15 cellular contexts compared by ENCODE assay signal in the genomic region with DNA sequence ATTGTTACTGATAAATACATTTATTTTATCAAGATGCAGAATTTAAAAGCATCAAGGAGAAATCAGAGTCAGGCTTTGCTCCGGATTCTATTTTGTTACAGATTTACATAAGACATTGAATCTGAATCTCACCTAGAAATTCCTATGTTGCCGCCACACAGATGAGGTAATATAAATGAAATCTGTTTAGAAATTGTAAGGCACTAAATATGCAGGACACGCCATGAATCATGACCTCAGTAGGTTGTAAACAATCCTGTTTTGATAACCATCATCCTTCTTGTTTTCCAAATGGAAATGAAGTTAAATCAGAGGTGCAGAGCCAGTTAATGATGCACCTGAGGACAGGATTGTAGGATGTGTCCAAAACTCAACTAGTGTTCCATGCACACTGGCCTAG.
DNase-seq lines count a peak whose midpoint lies in the region; ATAC-seq, FAIRE-seq and TF ChIP-seq lines count a peak whose summit lies in the region.
"Had no signal": no experiment of that assay in that cellular context is flagged by ENCODE, and none has a peak within 500 bp of the region (broad histone marks: within the 10 kb centered on the region; RNA-seq: fewer than 3 reads in every experiment).

No MANE protein-coding gene starts in this region.

- H3K4me2 ChIP-seq in IMR-90 (ENCODE audit: low read depth, low read length), result no peak overlapping the region
- H3K4me2 ChIP-seq: BLaER1 treated with 17β-estradiol and CSF1 and Interleukin-3, amounts not matched to agents 10 nM and 100 nM had no signal

- H3K27ac ChIP-seq in IMR-90 (ENCODE audit: insufficient read depth, low read length), result no peak overlapping the region
- H3K27ac ChIP-seq: BLaER1 treated with 17β-estradiol and CSF1 and Interleukin-3, amounts not matched to agents 10 nM and 100 nM had no signal

- H3K23ac ChIP-seq in IMR-90 (ENCODE audit: low read depth, low read length), result peak overlapping the region; percentile 78; the same call in 1 of the 2 replicates

- no peak overlapping the region for H2BK120ac ChIP-seq in IMR-90 (ENCODE audit: low read depth, low read length)

- peaks cover 0 to 16% of the 10 kb centered on the region in 2 experiments; a peak in 3 of 4 replicates for H3K79me1 ChIP-seq in IMR-90 (ENCODE audit: low read depth in 1 of 2, low read length in 2 of 2)

- no peak overlapping the region for H3K9ac ChIP-seq in IMR-90 (ENCODE audit: low read depth, low read length)
- H3K9ac ChIP-seq: BLaER1 treated with 17β-estradiol and CSF1 and Interleukin-3, amounts not matched to agents 10 nM and 100 nM had no signal

- no peak for TF ChIP-seq RAD21 in IMR-90 (IDR thresholded peaks at IDR 0.05; ENCODE audit: low read length)

- peaks cover 4% of the 10 kb centered on the region; the same call in 1 of the 2 replicates for H3K4me1 ChIP-seq in IMR-90 (ENCODE audit: control insufficient read depth, insufficient read depth, low read length)
- H3K4me1 ChIP-seq: HAP-1 had no signal

- no peaks in the 10 kb centered on the region for H3K36me3 ChIP-seq in IMR-90 (ENCODE audit: control insufficient read depth, insufficient read depth, low read length)
- H3K36me3 ChIP-seq: BLaER1 treated with 17β-estradiol and CSF1 and Interleukin-3, amounts not matched to agents 10 nM and 100 nM; HAP-1 had no signal

- no peaks in the 10 kb centered on the region for H3K27me3 ChIP-seq in IMR-90 (ENCODE audit: control insufficient read depth, insufficient read depth, low read length)

- no peak overlapping the region for H2AK9ac ChIP-seq in IMR-90 (replicated peaks; ENCODE audit: low read depth, low read length, poor library complexity)

- H4K20me1 ChIP-seq in IMR-90 (ENCODE audit: insufficient read depth, low read length), result no peaks in the 10 kb centered on the region; the same call in 1 of the 2 replicates
- H4K20me1 ChIP-seq: BLaER1 treated with 17β-estradiol and CSF1 and Interleukin-3, amounts not matched to agents 10 nM and 100 nM had no signal

- peak; percentile 11 for DNase-seq in EL
- peak; percentile 16 for DNase-seq in IMR-90
- DNase-seq in astrocyte of the hippocampus (ENCODE audit: low read depth, low spot score), result peak; percentile 8
- no peak for DNase-seq in urothelium cell line (ENCODE audit: low spot score)
- DNase-seq in iPS-NIHi11 (ENCODE audit: low spot score), result no peak
- no peak for DNase-seq in SK-N-DZ (ENCODE audit: low spot score)
- DNase-seq in NCI-H82 (lab: John Stamatoyannopoulos, UW), result no peak
- DNase-seq: 8988T; Calu3; CD8-positive, alpha-beta T cell; GF-D8 had no signal

- no peak overlapping the region for H2BK5ac ChIP-seq in IMR-90 (ENCODE audit: low read depth, low read length, poor library complexity, severe bottlenecking)

- H3K4ac ChIP-seq in IMR-90 (ENCODE audit: low read depth, low read length), result no peak overlapping the region

- no peak overlapping the region for H4K91ac ChIP-seq in IMR-90 (ENCODE audit: insufficient read depth, low read depth, low read length)

- H3K56ac ChIP-seq in IMR-90 (ENCODE audit: extremely low read depth, insufficient read depth, low read length), result no peak overlapping the region

- no peak for ATAC-seq in IMR-90 (ENCODE audit: low read depth)
- ATAC-seq: CD8-positive, alpha-beta T cell had no signal

- BruUV-seq in IMR-90 (replicated peaks; lab: Mats Ljungman, UMichigan), result no TSS peak

- H3K4me3 ChIP-seq in IMR-90 (ENCODE audit: insufficient read depth, low read depth, low read length), result no peak overlapping the region
- H3K4me3 ChIP-seq: BLaER1 treated with 17β-estradiol and CSF1 and Interleukin-3, amounts not matched to agents 10 nM and 100 nM; HAP-1 had no signal

- TF ChIP-seq POLR2A in IMR-90 (IDR thresholded peaks at IDR 0.05; ENCODE audit: low read depth, low read length), result no peak

- H2BK15ac ChIP-seq in IMR-90 (ENCODE audit: low read depth, low read length), result no peak overlapping the region; the same call in 2 of the 3 replicates

- POLR2A ChIA-PET in IMR-90 (lab: Charles Lee; ENCODE audit: unreplicated experiment), result no interaction called here

- H4K5ac ChIP-seq in IMR-90 (ENCODE audit: low read depth, low read length), result no peak overlapping the region

- no peak overlapping the region; the same call in 1 of the 2 replicates for H2BK20ac ChIP-seq in IMR-90 (ENCODE audit: low read depth, low read length)

- in situ Hi-C loops in IMR-90 (cut with MboI; ENCODE audit: low sequenced_read_pairs), result no loop called here

- intact Hi-C loops in IMR-90 (cut with micrococcal nuclease), result no loop called here

- H2AFZ ChIP-seq in IMR-90 (replicated peaks; ENCODE audit: low read length, poor library complexity), result no peak overlapping the region

- H3K9me1 ChIP-seq in IMR-90 (ENCODE audit: insufficient read depth, low read length), result peaks cover 3% of the 10 kb centered on the region; the same call in 1 of the 2 replicates

- H3K18ac ChIP-seq in IMR-90 (ENCODE audit: low read depth, low read length), result no peak overlapping the region

- H3K14ac ChIP-seq in IMR-90 (replicated peaks; ENCODE audit: low read depth, low read length), result peak overlapping the region; percentile 48; the same call in 1 of the 2 replicates

- no CpG with 5 or more reads among the region's 3 CpGs for WGBS in IMR-90 (ENCODE audit: extremely low coverage in 2 of 2, insufficient read length in 1 of 2), 2 experiments

- dilution Hi-C loops in IMR-90 (cut with HindIII; ENCODE audit: low sequenced_read_pairs, unreplicated experiment), result no loop called here

- H2AK5ac ChIP-seq in IMR-90 (ENCODE audit: low read depth, low read length), result no peak overlapping the region

- peak; percentile 46 for FAIRE-seq in urothelium cell line (lab: Jason Lieb, UNC)
- FAIRE-seq: GM19239, H1 had no signal

- CTCF ChIA-PET in IMR-90 (lab: Yijun Ruan, JAX), result no interaction called here

- no peak for TF ChIP-seq CTCF in IMR-90 (conservative IDR thresholded peaks at IDR 0.05; ENCODE audit: low read depth, low read length)

- H3K9me3 ChIP-seq in IMR-90 (ENCODE audit: control insufficient read depth, insufficient read depth, low read length), result no peaks in the 10 kb centered on the region
- H3K9me3 ChIP-seq: BLaER1 treated with 17β-estradiol and CSF1 and Interleukin-3, amounts not matched to agents 10 nM and 100 nM; HAP-1 had no signal

- no peak overlapping the region for H4K8ac ChIP-seq in IMR-90 (ENCODE audit: low read depth in 2 of 2, low read length in 2 of 2)

TF ChIP-seq in IMR-90, 13 proteins besides CTCF, POLR2A, EP300 and RAD21:
- no peak for TF ChIP-seq FOS (IDR thresholded peaks at IDR 0.05; ENCODE audit: low read depth, low read length)
- TF ChIP-seq SMC3 (IDR thresholded peaks at IDR 0.05; ENCODE audit: low read depth, low read length), result no peak
- no peak for TF ChIP-seq BHLHE40 (IDR thresholded peaks at IDR 0.05; ENCODE audit: low read depth, low read length)
- no peak for TF ChIP-seq RFX5 (IDR thresholded peaks at IDR 0.05; ENCODE audit: low read depth, low read length)
- no peak for TF ChIP-seq MAZ (IDR thresholded peaks at IDR 0.05; ENCODE audit: borderline replicate concordance, low read depth, low read length)
- no peak for TF ChIP-seq CHD1 (IDR thresholded peaks at IDR 0.05; ENCODE audit: low read depth, low read length)
- TF ChIP-seq, protein P1, sequence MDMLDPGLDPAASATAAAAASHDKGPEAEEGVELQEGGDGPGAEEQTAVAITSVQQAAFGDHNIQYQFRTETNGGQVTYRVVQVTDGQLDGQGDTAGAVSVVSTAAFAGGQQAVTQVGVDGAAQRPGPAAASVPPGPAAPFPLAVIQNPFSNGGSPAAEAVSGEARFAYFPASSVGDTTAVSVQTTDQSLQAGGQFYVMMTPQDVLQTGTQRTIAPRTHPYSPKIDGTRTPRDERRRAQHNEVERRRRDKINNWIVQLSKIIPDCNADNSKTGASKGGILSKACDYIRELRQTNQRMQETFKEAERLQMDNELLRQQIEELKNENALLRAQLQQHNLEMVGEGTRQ (IDR thresholded peaks at IDR 0.05; ENCODE audit: low read depth, low read length), result no peak

Comparison
In these comparisons a context has a peak if more than half of its experiments do, and no peak if none do; other contexts are left out.
1. DNase-seq: peak in EL (single experiment), IMR-90 (single experiment) and astrocyte of the hippocampus (single experiment); none in urothelium cell line (single experiment), iPS-NIHi11 (single experiment), SK-N-DZ (single experiment) and NCI-H82 (single experiment).